In the genomic region with DNA sequence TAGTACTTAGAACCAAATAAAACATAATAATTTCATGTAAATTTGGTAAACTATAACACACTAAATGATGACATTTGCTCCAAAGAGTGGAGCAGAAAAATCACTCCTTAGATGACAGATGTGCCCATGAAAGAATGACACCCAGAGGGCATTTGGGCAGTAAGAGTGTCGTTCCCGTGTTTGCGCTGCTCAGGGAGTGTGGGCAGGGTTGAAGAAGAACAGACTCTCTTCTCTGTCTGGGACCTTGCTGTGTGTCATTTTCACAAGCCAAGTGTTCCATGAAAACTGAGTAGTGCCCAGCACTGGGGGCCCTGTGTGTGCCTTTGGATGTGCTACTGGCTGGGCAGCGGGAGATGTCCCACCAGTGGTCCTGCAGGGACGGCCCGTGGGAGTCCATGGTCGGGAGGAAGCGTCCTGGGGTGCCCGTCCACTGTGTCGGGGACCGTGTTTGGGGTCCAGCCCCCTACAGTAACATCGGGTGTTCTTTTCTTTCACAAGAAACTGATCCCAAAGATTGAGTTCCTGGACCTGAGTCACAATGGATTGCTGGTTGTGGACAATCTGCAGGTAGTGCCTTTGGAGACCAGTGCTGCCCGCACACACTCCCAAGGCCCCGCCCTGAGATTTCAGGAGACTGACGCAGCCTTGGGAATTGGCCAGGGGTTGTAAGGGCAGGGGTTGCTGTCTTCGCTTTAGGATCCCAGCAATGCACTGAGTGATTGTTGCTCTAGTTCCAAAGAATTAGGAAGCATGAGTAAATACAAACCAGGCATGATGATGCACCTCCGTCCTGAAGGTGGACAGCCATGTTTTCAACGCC, we compare ENCODE assay signal across 27 cellular contexts. TPM values are rescaled to one million over a fixed set of nuclear protein-coding genes. Genes with fewer than 3 reads are reported as not detected.
"Had no signal": no experiment of that assay in that cellular context is flagged by ENCODE, and none has a peak within 500 bp of the region (broad histone marks: within the 10 kb centered on the region; RNA-seq: fewer than 3 reads in every experiment).

No MANE protein-coding gene starts in this region.

- H3K27ac ChIP-seq: gastrocnemius medialis, parathyroid adenoma, prostate gland, right atrium auricular region, sigmoid colon, vagina had no signal

- DNase-seq: effector memory CD8-positive, alpha-beta T cell; gastrocnemius medialis; head of caudate nucleus; mesenchymal stem cell; mucosa of descending colon; naive B cell; sigmoid colon; stimulated activated CD4-positive, alpha-beta T cell treated with anti-CD3 and anti-CD28 coated beads, Interleukin-2, amount 100 ng/mL, for 24 hours; stimulated activated CD4-positive, alpha-beta T cell treated with anti-CD3 and anti-CD28 coated beads, Interleukin-4, amount 100 ng/mL, for 24 hours; stimulated activated naive CD4-positive, alpha-beta T cell treated with Interleukin-2 at 50 U/mL for 16 hours; stomach; testis had no signal

- H3K4me1 ChIP-seq: parathyroid adenoma, prostate gland, vagina had no signal

- H2AFZ ChIP-seq: parathyroid adenoma had no signal

- H3K27me3 ChIP-seq: gastrocnemius medialis, neutrophil, right atrium auricular region, sigmoid colon, stomach, testis, tibial nerve, vagina had no signal

- FAIRE-seq: endometrium, keratinocyte had no signal

- H3K4me3 ChIP-seq: coronary artery, gastrocnemius medialis, mucosa of descending colon, prostate gland, right atrium auricular region, sigmoid colon, stomach, testis, tibial nerve, vagina had no signal

- H3K9me3 ChIP-seq: gastrocnemius medialis, mucosa of descending colon, neutrophil, prostate gland, right atrium auricular region, sigmoid colon, stomach, testis, tibial nerve, vagina had no signal

- H3K79me2 ChIP-seq: parathyroid adenoma had no signal

- H3K9ac ChIP-seq: parathyroid adenoma had no signal

- ATAC-seq: effector memory CD8-positive, alpha-beta T cell; gastrocnemius medialis; mucosa of descending colon; natural killer cell treated with Interleukin-12 subunit alpha and Interleukin-12 subunit beta and Interleukin-15 and Interleukin-18, amount 100 ng/mL, for 72 hours; stimulated activated effector memory CD8-positive, alpha-beta T cell treated with anti-CD3 and anti-CD28 coated beads, Interleukin-12 subunit alpha, Interleukin-12 subunit beta, amount 100 ng/mL, for 72 hours had no signal

RNA-seq across cellular contexts. Expression of gene STAB1, which starts 17.9 kb away (rescaled TPM):
- polyA plus RNA-seq: keratinocyte had no signal

RNA-seq across cellular contexts. Expression of gene TNNC1, which starts 23.4 kb away (rescaled TPM):
- total RNA-seq: glomerular endothelial cell; lung microvascular endothelial cell; natural killer cell treated with Interleukin-12 subunit alpha and Interleukin-12 subunit beta and Interleukin-15 and Interleukin-18, amount 100 ng/mL, for 72 hours; neural crest cell had no signal

RNA-seq across cellular contexts. Expression of gene SEMA3G, which starts 32.4 kb away (rescaled TPM):
- total RNA-seq: fibroblast of villous mesenchyme had no signal
